21 cellular contexts compared by ENCODE assay signal in genomic region chr11:12715941-12716340, GRCh38.
"Had no signal": no experiment of that assay in that cellular context is flagged by ENCODE, and none has a peak within 500 bp of the region (broad histone marks: within the 10 kb centered on the region; RNA-seq: fewer than 3 reads in every experiment).

No MANE protein-coding gene starts in this region.

- H3K9me3 Mint-ChIP-seq: activated CD4-positive, alpha-beta T cell treated with anti-CD3 and anti-CD28 coated beads, Interleukin-2, amount 10 ng/mL, durations not matched to agents 7 days and 5 days; activated naive CD4-positive, alpha-beta T cell treated with anti-CD3 and anti-CD28 coated beads, Interleukin-2, amount 50 U/mL, for 72 hours; activated T-cell treated with anti-CD3 and anti-CD28 coated beads, Interleukin-2, amount 50 U/mL, for 72 hours had no signal

- H3K27me3 ChIP-seq: body of pancreas, gastrocnemius medialis, tibial nerve, vagina had no signal

- H3K4me1 Mint-ChIP-seq: naive B cell had no signal

- H3K4me3 Mint-ChIP-seq: activated CD4-positive, alpha-beta T cell treated with anti-CD3 and anti-CD28 coated beads, Interleukin-2, amount 10 ng/mL, durations not matched to agents 7 days and 5 days; activated T-cell treated with anti-CD3 and anti-CD28 coated beads, Interleukin-2, amount 50 U/mL, for 72 hours; naive B cell had no signal

- H3K36me3 ChIP-seq: gastrocnemius medialis, tibial nerve, vagina had no signal

- H3K27ac Mint-ChIP-seq: activated CD4-positive, alpha-beta T cell treated with anti-CD3 and anti-CD28 coated beads, Interleukin-2, amount 10 ng/mL, durations not matched to agents 7 days and 5 days; activated naive CD4-positive, alpha-beta T cell treated with anti-CD3 and anti-CD28 coated beads, Interleukin-2, amount 50 U/mL, for 72 hours; activated T-cell treated with anti-CD3 and anti-CD28 coated beads, Interleukin-2, amount 50 U/mL, for 72 hours; naive B cell had no signal

- DNase-seq: activated CD4-positive, alpha-beta T cell treated with anti-CD3 and anti-CD28 coated beads, Interleukin-2, amount 10 ng/mL, durations not matched to agents 7 days and 5 days; activated CD4-positive, CD25-positive, alpha-beta regulatory T cell; activated CD8-positive, alpha-beta memory T cell treated with anti-CD3 and anti-CD28 coated beads, Interleukin-2, amount 50 U/mL, for 48 hours; activated gamma-delta T cell; activated T-cell treated with anti-CD3 and anti-CD28 coated beads, Interleukin-2, amount 50 U/mL, for 72 hours; body of pancreas; central memory CD4-positive, alpha-beta T cell; effector memory CD4-positive, alpha-beta T cell; gastrocnemius medialis; islet precursor cell; midbrain; naive B cell; retina; small intestine; stimulated activated CD4-positive, alpha-beta T cell treated with anti-CD3 and anti-CD28 coated beads, Interleukin-4, amount 100 ng/mL, for 4 hours; stimulated activated CD8-positive, alpha-beta memory T cell treated with anti-CD3 and anti-CD28 coated beads, Interleukin-4, amount 100 ng/mL, for 48 hours; stimulated activated naive CD4-positive, alpha-beta T cell treated with Interleukin-2 at 50 U/mL for 16 hours had no signal

- H3K36me3 Mint-ChIP-seq: activated naive CD4-positive, alpha-beta T cell treated with anti-CD3 and anti-CD28 coated beads, Interleukin-2, amount 50 U/mL, for 72 hours; naive B cell had no signal

- H3K27ac ChIP-seq: coronary artery, tibial nerve, vagina had no signal

- ATAC-seq: activated naive CD4-positive, alpha-beta T cell treated with anti-CD3 and anti-CD28 coated beads, Interleukin-2, amount 50 U/mL, for 72 hours; activated T-cell treated with anti-CD3 and anti-CD28 coated beads, Interleukin-2, amount 50 U/mL, for 72 hours; body of pancreas; gastrocnemius medialis had no signal

- H3K9me3 ChIP-seq: body of pancreas, gastrocnemius medialis, tibial nerve, vagina had no signal

- H3K4me3 ChIP-seq: body of pancreas, coronary artery, gastrocnemius medialis, tibial nerve, vagina had no signal
